1 cellular context compared by ENCODE assay signal in the genomic region with DNA sequence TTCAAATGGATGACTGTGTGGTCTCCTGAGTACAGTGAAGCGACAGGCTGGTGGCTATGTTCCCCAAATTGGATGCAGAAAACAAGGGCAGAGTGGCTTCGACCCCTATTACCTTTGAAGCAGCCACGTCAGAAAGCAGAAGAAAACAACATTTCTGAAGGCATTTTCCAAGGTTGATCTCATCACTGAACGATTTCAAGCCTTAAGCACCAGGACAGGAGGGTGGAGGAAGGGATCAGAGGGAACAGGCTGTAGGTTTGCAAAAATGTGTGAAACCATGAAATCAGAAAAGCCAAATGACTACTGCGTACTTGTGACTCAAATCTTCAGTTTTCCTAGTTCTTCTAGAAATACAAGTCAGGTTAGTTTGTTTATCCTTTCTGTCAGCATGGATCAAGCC.
TF ChIP-seq lines count a peak whose summit lies in the region.

No MANE protein-coding gene starts in this region.

TF ChIP-seq in WTC11, 78 proteins besides CTCF, POLR2A, EP300 and RAD21 (continued from another document):
- TF ChIP-seq, protein P1, sequence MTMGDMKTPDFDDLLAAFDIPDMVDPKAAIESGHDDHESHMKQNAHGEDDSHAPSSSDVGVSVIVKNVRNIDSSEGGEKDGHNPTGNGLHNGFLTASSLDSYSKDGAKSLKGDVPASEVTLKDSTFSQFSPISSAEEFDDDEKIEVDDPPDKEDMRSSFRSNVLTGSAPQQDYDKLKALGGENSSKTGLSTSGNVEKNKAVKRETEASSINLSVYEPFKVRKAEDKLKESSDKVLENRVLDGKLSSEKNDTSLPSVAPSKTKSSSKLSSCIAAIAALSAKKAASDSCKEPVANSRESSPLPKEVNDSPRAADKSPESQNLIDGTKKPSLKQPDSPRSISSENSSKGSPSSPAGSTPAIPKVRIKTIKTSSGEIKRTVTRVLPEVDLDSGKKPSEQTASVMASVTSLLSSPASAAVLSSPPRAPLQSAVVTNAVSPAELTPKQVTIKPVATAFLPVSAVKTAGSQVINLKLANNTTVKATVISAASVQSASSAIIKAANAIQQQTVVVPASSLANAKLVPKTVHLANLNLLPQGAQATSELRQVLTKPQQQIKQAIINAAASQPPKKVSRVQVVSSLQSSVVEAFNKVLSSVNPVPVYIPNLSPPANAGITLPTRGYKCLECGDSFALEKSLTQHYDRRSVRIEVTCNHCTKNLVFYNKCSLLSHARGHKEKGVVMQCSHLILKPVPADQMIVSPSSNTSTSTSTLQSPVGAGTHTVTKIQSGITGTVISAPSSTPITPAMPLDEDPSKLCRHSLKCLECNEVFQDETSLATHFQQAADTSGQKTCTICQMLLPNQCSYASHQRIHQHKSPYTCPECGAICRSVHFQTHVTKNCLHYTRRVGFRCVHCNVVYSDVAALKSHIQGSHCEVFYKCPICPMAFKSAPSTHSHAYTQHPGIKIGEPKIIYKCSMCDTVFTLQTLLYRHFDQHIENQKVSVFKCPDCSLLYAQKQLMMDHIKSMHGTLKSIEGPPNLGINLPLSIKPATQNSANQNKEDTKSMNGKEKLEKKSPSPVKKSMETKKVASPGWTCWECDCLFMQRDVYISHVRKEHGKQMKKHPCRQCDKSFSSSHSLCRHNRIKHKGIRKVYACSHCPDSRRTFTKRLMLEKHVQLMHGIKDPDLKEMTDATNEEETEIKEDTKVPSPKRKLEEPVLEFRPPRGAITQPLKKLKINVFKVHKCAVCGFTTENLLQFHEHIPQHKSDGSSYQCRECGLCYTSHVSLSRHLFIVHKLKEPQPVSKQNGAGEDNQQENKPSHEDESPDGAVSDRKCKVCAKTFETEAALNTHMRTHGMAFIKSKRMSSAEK (CRISPR knock-in tag; IDR thresholded peaks at IDR 0.05; ENCODE audit: borderline replicate concordance): no peak
- TF ChIP-seq RELA (CRISPR knock-in tag; IDR thresholded peaks at IDR 0.05; ENCODE audit: borderline replicate concordance): no peak
- TF ChIP-seq NR1H2 (CRISPR knock-in tag; IDR thresholded peaks at IDR 0.05): no peak
